Comparison of ENCODE assay signal across 1 cellular context in the genomic region with DNA sequence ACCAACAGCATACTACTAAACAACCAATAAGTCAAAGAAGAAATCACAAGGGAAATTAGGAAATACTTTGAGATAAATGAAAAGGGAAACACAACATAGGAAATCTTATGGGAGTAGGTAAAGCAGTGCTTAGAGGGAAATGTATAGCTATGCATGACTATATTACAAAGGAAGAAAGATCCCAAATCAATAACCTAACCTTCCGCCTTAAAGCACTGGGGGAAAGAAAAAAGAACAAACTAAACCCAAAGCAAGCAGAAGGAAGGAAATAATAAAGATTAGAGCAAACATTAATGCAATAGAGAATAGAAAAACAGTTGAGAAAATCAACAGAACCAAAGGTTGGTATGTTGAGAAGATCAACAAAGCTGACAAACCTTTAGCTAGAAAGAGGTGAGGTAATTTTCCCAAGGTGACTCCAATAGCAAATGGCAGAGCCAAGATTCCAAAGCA.
TF ChIP-seq lines count a peak whose summit lies in the region.

No MANE protein-coding gene starts in this region.

TF ChIP-seq in HepG2, 621 proteins besides CTCF, POLR2A, EP300 and RAD21 (continued from another document):
- TF ChIP-seq, protein P1, sequence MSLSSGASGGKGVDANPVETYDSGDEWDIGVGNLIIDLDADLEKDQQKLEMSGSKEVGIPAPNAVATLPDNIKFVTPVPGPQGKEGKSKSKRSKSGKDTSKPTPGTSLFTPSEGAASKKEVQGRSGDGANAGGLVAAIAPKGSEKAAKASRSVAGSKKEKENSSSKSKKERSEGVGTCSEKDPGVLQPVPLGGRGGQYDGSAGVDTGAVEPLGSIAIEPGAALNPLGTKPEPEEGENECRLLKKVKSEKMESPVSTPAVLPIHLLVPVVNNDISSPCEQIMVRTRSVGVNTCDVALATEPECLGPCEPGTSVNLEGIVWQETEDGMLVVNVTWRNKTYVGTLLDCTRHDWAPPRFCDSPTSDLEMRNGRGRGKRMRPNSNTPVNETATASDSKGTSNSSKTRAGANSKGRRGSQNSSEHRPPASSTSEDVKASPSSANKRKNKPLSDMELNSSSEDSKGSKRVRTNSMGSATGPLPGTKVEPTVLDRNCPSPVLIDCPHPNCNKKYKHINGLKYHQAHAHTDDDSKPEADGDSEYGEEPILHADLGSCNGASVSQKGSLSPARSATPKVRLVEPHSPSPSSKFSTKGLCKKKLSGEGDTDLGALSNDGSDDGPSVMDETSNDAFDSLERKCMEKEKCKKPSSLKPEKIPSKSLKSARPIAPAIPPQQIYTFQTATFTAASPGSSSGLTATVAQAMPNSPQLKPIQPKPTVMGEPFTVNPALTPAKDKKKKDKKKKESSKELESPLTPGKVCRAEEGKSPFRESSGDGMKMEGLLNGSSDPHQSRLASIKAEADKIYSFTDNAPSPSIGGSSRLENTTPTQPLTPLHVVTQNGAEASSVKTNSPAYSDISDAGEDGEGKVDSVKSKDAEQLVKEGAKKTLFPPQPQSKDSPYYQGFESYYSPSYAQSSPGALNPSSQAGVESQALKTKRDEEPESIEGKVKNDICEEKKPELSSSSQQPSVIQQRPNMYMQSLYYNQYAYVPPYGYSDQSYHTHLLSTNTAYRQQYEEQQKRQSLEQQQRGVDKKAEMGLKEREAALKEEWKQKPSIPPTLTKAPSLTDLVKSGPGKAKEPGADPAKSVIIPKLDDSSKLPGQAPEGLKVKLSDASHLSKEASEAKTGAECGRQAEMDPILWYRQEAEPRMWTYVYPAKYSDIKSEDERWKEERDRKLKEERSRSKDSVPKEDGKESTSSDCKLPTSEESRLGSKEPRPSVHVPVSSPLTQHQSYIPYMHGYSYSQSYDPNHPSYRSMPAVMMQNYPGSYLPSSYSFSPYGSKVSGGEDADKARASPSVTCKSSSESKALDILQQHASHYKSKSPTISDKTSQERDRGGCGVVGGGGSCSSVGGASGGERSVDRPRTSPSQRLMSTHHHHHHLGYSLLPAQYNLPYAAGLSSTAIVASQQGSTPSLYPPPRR (CRISPR knock-in tag; IDR thresholded peaks at IDR 0.05; ENCODE audit: borderline replicate concordance), result peak; percentile 70
TF ChIP-seq in HepG2: peak in this region for 49.
